17 cellular contexts compared by ENCODE assay signal in genomic region chr2:46384457-46384815, GRCh38.
A peak's percentile ranks its signal among the peaks of the same experiment; 100 is the strongest.
DNase-seq lines count a peak whose midpoint lies in the region; ATAC-seq, FAIRE-seq and TF ChIP-seq lines count a peak whose summit lies in the region.
"Had no signal": no experiment of that assay in that cellular context is flagged by ENCODE, and none has a peak within 500 bp of the region (broad histone marks: within the 10 kb centered on the region; RNA-seq: fewer than 3 reads in every experiment).

No MANE protein-coding gene starts in this region.

- no peaks in the 10 kb centered on the region for H3K36me3 Mint-ChIP-seq in activated CD8-positive, alpha-beta T cell treated with anti-CD3 and anti-CD28 coated beads, Interleukin-2, amount 10 ng/mL, durations not matched to agents 7 days and 5 days (ENCODE audit: low read depth)
- H3K36me3 Mint-ChIP-seq in activated CD8-positive, alpha-beta T cell treated with anti-CD3 and anti-CD28 coated beads for 36 hours (ENCODE audit: low read depth) = no peaks in the 10 kb centered on the region
- H3K36me3 Mint-ChIP-seq in nephron (ENCODE audit: low read depth) (no peaks in the 10 kb centered on the region), type B pancreatic cell (peaks cover 17% of the 10 kb centered on the region)
- H3K36me3 Mint-ChIP-seq: CD8-positive, alpha-beta T cell had no signal

- H3F3A ChIP-seq in smooth muscle cell (ENCODE audit: low read depth) = peaks cover 12% of the 10 kb centered on the region

- TF ChIP-seq EP300 in HepG2 (IDR thresholded peaks at IDR 0.05; ENCODE audit: low read depth in 2 of 2, low read length in 2 of 2) (no peak), HepG2 (CRISPR knock-in tag; IDR thresholded peaks at IDR 0.05; ENCODE audit: borderline replicate concordance) (no peak)

- peak; percentile 17 for DNase-seq in activated CD8-positive, alpha-beta T cell treated with anti-CD3 and anti-CD28 coated beads, Interleukin-2, amount 10 ng/mL, durations not matched to agents 7 days and 5 days
- no peak for DNase-seq in activated CD8-positive, alpha-beta T cell treated with anti-CD3 and anti-CD28 coated beads for 36 hours
- DNase-seq in HepG2 (ENCODE audit: low spot score) (no peak), right lobe of liver (no peak), type B pancreatic cell (ENCODE audit: extremely low spot score, unreplicated experiment) (peak; percentile 48), smooth muscle cell (lab: John Stamatoyannopoulos, UW; ENCODE audit: unreplicated experiment) (no peak), NCI-H345 treated with DMSO at 0.1 percent for 48 hours (lab: John Stamatoyannopoulos, UW; ENCODE audit: unreplicated experiment) (no peak)
- DNase-seq: CD8-positive, alpha-beta T cell; COR-L47; DND-41; GDM1 had no signal

- no peak for ATAC-seq in activated CD8-positive, alpha-beta T cell treated with anti-CD3 and anti-CD28 coated beads, Interleukin-2, amount 10 ng/mL, durations not matched to agents 7 days and 5 days
- ATAC-seq in activated CD8-positive, alpha-beta T cell treated with anti-CD3 and anti-CD28 coated beads for 36 hours = no peak
- ATAC-seq in HepG2 = no peak
- no peak for ATAC-seq in right lobe of liver
- ATAC-seq: CD8-positive, alpha-beta T cell; HCT116 had no signal

- no peak overlapping the region for H3K4me3 Mint-ChIP-seq in activated CD8-positive, alpha-beta T cell treated with anti-CD3 and anti-CD28 coated beads, Interleukin-2, amount 10 ng/mL, durations not matched to agents 7 days and 5 days
- no peak overlapping the region for H3K4me3 Mint-ChIP-seq in activated CD8-positive, alpha-beta T cell treated with anti-CD3 and anti-CD28 coated beads for 36 hours
- no peak overlapping the region for H3K4me3 Mint-ChIP-seq in nephron
- H3K4me3 Mint-ChIP-seq in type B pancreatic cell = no peak overlapping the region
- H3K4me3 Mint-ChIP-seq: CD14-positive monocyte; CD8-positive, alpha-beta T cell had no signal

- peaks cover 10% of the 10 kb centered on the region for H3K4me1 Mint-ChIP-seq in activated CD8-positive, alpha-beta T cell treated with anti-CD3 and anti-CD28 coated beads, Interleukin-2, amount 10 ng/mL, durations not matched to agents 7 days and 5 days (ENCODE audit: low read depth)
- no peaks in the 10 kb centered on the region for H3K4me1 Mint-ChIP-seq in activated CD8-positive, alpha-beta T cell treated with anti-CD3 and anti-CD28 coated beads for 36 hours (ENCODE audit: low read depth)
- peaks cover 14% of the 10 kb centered on the region for H3K4me1 Mint-ChIP-seq in nephron
- H3K4me1 Mint-ChIP-seq in type B pancreatic cell (ENCODE audit: unreplicated experiment) = peaks cover 4% of the 10 kb centered on the region

- intact Hi-C loops in activated CD8-positive, alpha-beta T cell treated with anti-CD3 and anti-CD28 coated beads for 36 hours (cut with micrococcal nuclease) = no loop called here
- intact Hi-C loops in HepG2 (cut with micrococcal nuclease; ENCODE audit: unreplicated experiment) = no loop called here
- intact Hi-C loops in right lobe of liver (cut with DNase I) = no loop called here

- H3K79me2 ChIP-seq in HepG2 (ENCODE audit: insufficient read depth, low read length) = no peaks in the 10 kb centered on the region
- H3K79me2 ChIP-seq in smooth muscle cell (ENCODE audit: low read depth) = no peaks in the 10 kb centered on the region

- peak in 1 of 2 experiments; percentile 8; a peak in 1 of 4 replicates for TF ChIP-seq POLR2A in HepG2 (IDR thresholded peaks at IDR 0.05; ENCODE audit: insufficient read depth in 1 of 2, low read depth in 2 of 2, low read length in 2 of 2)
- no peak for TF ChIP-seq POLR2A in right lobe of liver (IDR thresholded peaks at IDR 0.05)

- POLR2A ChIA-PET in activated CD8-positive, alpha-beta T cell treated with anti-CD3 and anti-CD28 coated beads, Interleukin-2, amount 10 ng/mL, durations not matched to agents 7 days and 5 days (lab: Charles Lee) = no interaction called here
- POLR2A ChIA-PET in activated CD8-positive, alpha-beta T cell treated with anti-CD3 and anti-CD28 coated beads for 36 hours (lab: Charles Lee) = no interaction called here
- POLR2A ChIA-PET in HepG2 (lab: Yijun Ruan, JAX) = no interaction called here

- TF ChIP-seq RAD21 in HepG2 (CRISPR knock-in tag; IDR thresholded peaks at IDR 0.05) = no peak

- H3K36me3 ChIP-seq in HepG2 (replicated peaks in 1 of 2; ENCODE audit: control insufficient read depth in 1 of 2, insufficient read depth in 2 of 2, low read length in 2 of 2) (peaks cover 50 to 67% of the 10 kb centered on the region in 2 experiments), right lobe of liver (peaks cover 15 to 73% (median 43%) of the 10 kb centered on the region in 4 donors), smooth muscle cell (ENCODE audit: low read depth) (peaks cover 6% of the 10 kb centered on the region)

- H3K4me1 ChIP-seq in HepG2 (ENCODE audit: insufficient read depth, low read length) (peaks cover 26% of the 10 kb centered on the region), right lobe of liver (peaks cover 0 to 3% (median 0%) of the 10 kb centered on the region in 4 donors), smooth muscle cell (ENCODE audit: low read depth) (no peaks in the 10 kb centered on the region)

- in situ Hi-C loops in HepG2 (cut with HindIII; ENCODE audit: extremely low pct_ligation_motif_present, low pct_unique_long_range_greater_than_20kb) = no loop called here

- H3K4me2 ChIP-seq in HepG2 (ENCODE audit: low read depth, low read length) (no peak overlapping the region), smooth muscle cell (no peak overlapping the region)

- no TSS peak for BruUV-seq in HepG2 (replicated peaks; lab: Mats Ljungman, UMichigan)

- no peak for FAIRE-seq in HepG2 (lab: Jason Lieb, UNC)
- FAIRE-seq: D721Med had no signal

- H3K4me3 ChIP-seq in HepG2 (replicated peaks in 1 of 3; ENCODE audit: insufficient read depth in 1 of 3, low read depth in 2 of 3, low read length in 3 of 3) = no peak overlapping the region
- H3K4me3 ChIP-seq in right lobe of liver = no peak overlapping the region
- H3K4me3 ChIP-seq in smooth muscle cell = no peak overlapping the region

- 97% methylated on average over 12 of the region's 12 CpGs for WGBS in HepG2 (ENCODE audit: low lambda C conversion rate)
- WGBS in right lobe of liver (ENCODE audit: insufficient coverage, low coverage, low lambda C conversion rate, missing lambda C conversion rate) = 89% methylated on average over 11 of the region's 12 CpGs
- 96% methylated on average over 12 of the region's 12 CpGs for WGBS in smooth muscle cell (ENCODE audit: low lambda C conversion rate)

- no peak overlapping the region for H3K27ac Mint-ChIP-seq in activated CD8-positive, alpha-beta T cell treated with anti-CD3 and anti-CD28 coated beads, Interleukin-2, amount 10 ng/mL, durations not matched to agents 7 days and 5 days
- H3K27ac Mint-ChIP-seq in activated CD8-positive, alpha-beta T cell treated with anti-CD3 and anti-CD28 coated beads for 36 hours = no peak overlapping the region
- H3K27ac Mint-ChIP-seq in nephron = peak overlapping the region in 2 of 3 experiments; percentile 82 to 84
- H3K27ac Mint-ChIP-seq in type B pancreatic cell = no peak overlapping the region
- H3K27ac Mint-ChIP-seq: CD8-positive, alpha-beta T cell had no signal

- no peak overlapping the region for H3K27ac ChIP-seq in HepG2 (ENCODE audit: extremely low read length, insufficient read depth, low read length)
- H3K27ac ChIP-seq in right lobe of liver = no peak overlapping the region
- H3K27ac ChIP-seq in smooth muscle cell (ENCODE audit: low read depth) = no peak overlapping the region
- H3K27ac ChIP-seq: 22Rv1, HL-60 had no signal

- no peaks in the 10 kb centered on the region for H3K27me3 Mint-ChIP-seq in activated CD8-positive, alpha-beta T cell treated with anti-CD3 and anti-CD28 coated beads, Interleukin-2, amount 10 ng/mL, durations not matched to agents 7 days and 5 days (ENCODE audit: low read depth)
- H3K27me3 Mint-ChIP-seq in activated CD8-positive, alpha-beta T cell treated with anti-CD3 and anti-CD28 coated beads for 36 hours = no peaks in the 10 kb centered on the region
- peaks cover 8% of the 10 kb centered on the region for H3K27me3 Mint-ChIP-seq in nephron (ENCODE audit: low read depth)
- no peaks in the 10 kb centered on the region for H3K27me3 Mint-ChIP-seq in type B pancreatic cell

- CTCF ChIA-PET in activated CD8-positive, alpha-beta T cell treated with anti-CD3 and anti-CD28 coated beads, Interleukin-2, amount 10 ng/mL, durations not matched to agents 7 days and 5 days (lab: Charles Lee) = interaction anchor here (1.0 to 1.4 kb wide), 2 partner anchors 21 to 373 kb away, joined by 3 read pairs; no protein-coding TSS in a partner anchor
- CTCF ChIA-PET in activated CD8-positive, alpha-beta T cell treated with anti-CD3 and anti-CD28 coated beads for 36 hours (lab: Charles Lee) = no interaction called here
- CTCF ChIA-PET in HepG2 (lab: Yijun Ruan, JAX; ENCODE audit: low intra/inter-chr PET ratio, low total read pairs) = no interaction called here

- H3K9ac ChIP-seq in HepG2 (ENCODE audit: insufficient read depth, low read depth, low read length) (no peak overlapping the region), smooth muscle cell (ENCODE audit: low read depth) (no peak overlapping the region)

- H4K20me1 ChIP-seq in HepG2 (ENCODE audit: insufficient read depth, low read length) = no peaks in the 10 kb centered on the region
- H4K20me1 ChIP-seq in smooth muscle cell (ENCODE audit: low read depth) = no peaks in the 10 kb centered on the region

- H3K9me3 ChIP-seq in HepG2 (ENCODE audit: low read length) (no peaks in the 10 kb centered on the region), right lobe of liver (no peaks in the 10 kb centered on the region), smooth muscle cell (replicated peaks; ENCODE audit: low read depth) (no peaks in the 10 kb centered on the region)

- H3K9me3 Mint-ChIP-seq in activated CD8-positive, alpha-beta T cell treated with anti-CD3 and anti-CD28 coated beads, Interleukin-2, amount 10 ng/mL, durations not matched to agents 7 days and 5 days (ENCODE audit: insufficient read depth) = no peaks in the 10 kb centered on the region
- no peaks in the 10 kb centered on the region for H3K9me3 Mint-ChIP-seq in activated CD8-positive, alpha-beta T cell treated with anti-CD3 and anti-CD28 coated beads for 36 hours
- H3K9me3 Mint-ChIP-seq in nephron (peaks cover 2% of the 10 kb centered on the region), type B pancreatic cell (peaks cover 3% of the 10 kb centered on the region)
- H3K9me3 Mint-ChIP-seq: CD8-positive, alpha-beta T cell had no signal

- no peak for TF ChIP-seq CTCF in activated CD8-positive, alpha-beta T cell treated with anti-CD3 and anti-CD28 coated beads for 36 hours (IDR thresholded peaks at IDR 0.05)
- TF ChIP-seq CTCF in HepG2 (CRISPR knock-in tag; IDR thresholded peaks at IDR 0.05) (no peak), right lobe of liver (IDR thresholded peaks at IDR 0.05) (no peak), nephron (IDR thresholded peaks at IDR 0.05; ENCODE audit: unreplicated experiment in 3 of 3) (no peak), type B pancreatic cell (conservative IDR thresholded peaks at IDR 0.05) (no peak), smooth muscle cell (IDR thresholded peaks at IDR 0.05; ENCODE audit: borderline replicate concordance, insufficient read depth, poor library complexity, severe bottlenecking) (no peak)

- H3K27me3 ChIP-seq in HepG2 (ENCODE audit: control insufficient read depth in 1 of 2, insufficient read depth in 2 of 2, low read length in 2 of 2) (no peaks in the 10 kb centered on the region), right lobe of liver (no peaks in the 10 kb centered on the region), smooth muscle cell (ENCODE audit: low read depth) (no peaks in the 10 kb centered on the region)

- H2AFZ ChIP-seq in HepG2 (ENCODE audit: low read length) (no peak overlapping the region), smooth muscle cell (ENCODE audit: low read depth) (no peak overlapping the region)

Comparison
In these comparisons a context has a peak if more than half of its experiments do, and no peak if none do; other contexts are left out.
1. DNase-seq: peak in activated CD8-positive, alpha-beta T cell treated with anti-CD3 and anti-CD28 coated beads, Interleukin-2, amount 10 ng/mL, durations not matched to agents 7 days and 5 days (single experiment) and type B pancreatic cell (single experiment); none in activated CD8-positive, alpha-beta T cell treated with anti-CD3 and anti-CD28 coated beads for 36 hours (single experiment), HepG2 (single experiment), right lobe of liver (0 of 3), smooth muscle cell (single experiment) and NCI-H345 treated with DMSO at 0.1 percent for 48 hours (single experiment).
2. H3K27ac Mint-ChIP-seq: peak in nephron (2 of 3); none in activated CD8-positive, alpha-beta T cell treated with anti-CD3 and anti-CD28 coated beads, Interleukin-2, amount 10 ng/mL, durations not matched to agents 7 days and 5 days (single experiment), activated CD8-positive, alpha-beta T cell treated with anti-CD3 and anti-CD28 coated beads for 36 hours (single experiment) and type B pancreatic cell (single experiment).